ENCODE assay signal across 1 cellular context in genomic region chr3:182940266-182940808, GRCh38.
TF ChIP-seq lines count a peak whose summit lies in the region.

No MANE protein-coding gene starts in this region.

TF ChIP-seq in WTC11, 78 proteins besides CTCF, POLR2A, EP300 and RAD21 (continued from another document):
- no peak for TF ChIP-seq ERG (CRISPR knock-in tag; IDR thresholded peaks at IDR 0.05)
- no peak for TF ChIP-seq KAT7 (CRISPR knock-in tag; IDR thresholded peaks at IDR 0.05; ENCODE audit: borderline replicate concordance)
- TF ChIP-seq ATF3 (CRISPR knock-in tag; conservative IDR thresholded peaks at IDR 0.05) = no peak
- TF ChIP-seq TEAD4 (CRISPR knock-in tag; IDR thresholded peaks at IDR 0.05) = no peak
- TF ChIP-seq ZNF396 (CRISPR knock-in tag; IDR thresholded peaks at IDR 0.05; ENCODE audit: borderline replicate concordance) = no peak
- TF ChIP-seq ETV6 (CRISPR knock-in tag; IDR thresholded peaks at IDR 0.05) = no peak
- no peak for TF ChIP-seq NFE2L1 (CRISPR knock-in tag; IDR thresholded peaks at IDR 0.05)
- TF ChIP-seq ESRRA (CRISPR knock-in tag; IDR thresholded peaks at IDR 0.05; ENCODE audit: borderline replicate concordance) = no peak
- TF ChIP-seq FOXP4 (CRISPR knock-in tag; IDR thresholded peaks at IDR 0.05) = no peak
- TF ChIP-seq JUN (CRISPR knock-in tag; IDR thresholded peaks at IDR 0.05) = no peak
- no peak for TF ChIP-seq CREB1 (CRISPR knock-in tag; IDR thresholded peaks at IDR 0.05)
TF ChIP-seq in WTC11: peak in this region for 0.
